Comparison of ENCODE assay signal across 11 cellular contexts in genomic region chr20:2133318-2134183, GRCh38. TPM values are rescaled to one million over a fixed set of nuclear protein-coding genes. Genes with fewer than 3 reads are reported as not detected.
DNase-seq lines count a peak whose midpoint lies in the region; ATAC-seq, FAIRE-seq and TF ChIP-seq lines count a peak whose summit lies in the region.
"Had no signal": no experiment of that assay in that cellular context is flagged by ENCODE, and none has a peak within 500 bp of the region (broad histone marks: within the 10 kb centered on the region; RNA-seq: fewer than 3 reads in every experiment).

No MANE protein-coding gene starts in this region.

- ATAC-seq in lower lobe of right lung: peak; percentile 83 to 86
- no peak for ATAC-seq in GM19023 (IDR thresholded peaks at IDR 0.05; ENCODE audit: unreplicated experiment)

- H3K27me3 ChIP-seq in breast epithelium (no peaks in the 10 kb centered on the region), lower lobe of right lung (ENCODE audit: low read depth) (no peaks in the 10 kb centered on the region)

- TF ChIP-seq POLR2A in breast epithelium (IDR thresholded peaks at IDR 0.05): no peak

- H3K4me1 ChIP-seq in breast epithelium (peaks cover 14 to 27% of the 10 kb centered on the region in 2 donors), lower lobe of right lung (peaks cover 29% of the 10 kb centered on the region)

- peaks cover 4% of the 10 kb centered on the region for H3K36me3 Mint-ChIP-seq in MCF 10A (ENCODE audit: insufficient read depth, unreplicated experiment)
- peaks cover 2% of the 10 kb centered on the region for H3K36me3 Mint-ChIP-seq in chondrocyte (ENCODE audit: low read depth)

- H3K36me3 ChIP-seq in breast epithelium: no peaks in the 10 kb centered on the region
- H3K36me3 ChIP-seq in lower lobe of right lung: no peaks in the 10 kb centered on the region

- H3K27ac ChIP-seq in breast epithelium (peak overlapping the region in 1 of 2 donors; percentile 52), lower lobe of right lung (peak overlapping the region; percentile 58)

- TF ChIP-seq CTCF in MCF 10A (IDR thresholded peaks at IDR 0.05; ENCODE audit: unreplicated experiment): no peak
- no peak for TF ChIP-seq CTCF in breast epithelium (IDR thresholded peaks at IDR 0.05)
- TF ChIP-seq CTCF in chondrocyte (IDR thresholded peaks at IDR 0.05): no peak
- TF ChIP-seq CTCF in lower lobe of right lung (IDR thresholded peaks at IDR 0.05): no peak

- peaks cover 34% of the 10 kb centered on the region for H3K4me1 Mint-ChIP-seq in MCF 10A (ENCODE audit: insufficient read depth, unreplicated experiment)
- H3K4me1 Mint-ChIP-seq in chondrocyte (ENCODE audit: low read depth): peaks cover 79% of the 10 kb centered on the region

- DNase-seq in MCF 10A (ENCODE audit: unreplicated experiment) (peak; percentile 38), breast epithelium (ENCODE audit: low spot score in 2 of 2) (no peak), chondrocyte (ENCODE audit: low spot score) (no peak), lower lobe of right lung (no peak), urothelium cell line (ENCODE audit: low spot score) (peak; percentile 13), NCI-H526 (lab: John Stamatoyannopoulos, UW) (no peak), NCI-H1105 treated with DMSO at 0.1 percent for 48 hours (lab: John Stamatoyannopoulos, UW) (no peak)
- DNase-seq: COR-L47, KBM-7 had no signal

- no peak overlapping the region for H3K4me3 Mint-ChIP-seq in MCF 10A (ENCODE audit: unreplicated experiment)
- no peak overlapping the region for H3K4me3 Mint-ChIP-seq in chondrocyte (ENCODE audit: unreplicated experiment)

- H3K9me3 Mint-ChIP-seq in MCF 10A (ENCODE audit: unreplicated experiment): no peaks in the 10 kb centered on the region
- no peaks in the 10 kb centered on the region for H3K9me3 Mint-ChIP-seq in chondrocyte (ENCODE audit: low read depth)

- CTCF ChIA-PET in MCF 10A (lab: Yijun Ruan, JAX): interaction anchor here (0.6 to 1.9 kb wide), 5 partner anchors 9 to 735 kb away, joined by 3 to 5 read pairs (median 5); no protein-coding TSS in a partner anchor

- H3K27me3 Mint-ChIP-seq in MCF 10A (ENCODE audit: insufficient read depth, unreplicated experiment) (no peaks in the 10 kb centered on the region), chondrocyte (ENCODE audit: low read depth) (no peaks in the 10 kb centered on the region)

- H3K27ac Mint-ChIP-seq in MCF 10A (ENCODE audit: low read depth, unreplicated experiment): no peak overlapping the region
- H3K27ac Mint-ChIP-seq in chondrocyte (ENCODE audit: unreplicated experiment): peak overlapping the region; percentile 85

- no TSS peak for BruUV-seq in MCF 10A (replicated peaks; lab: Mats Ljungman, UMichigan)

- H3K4me3 ChIP-seq in breast epithelium: no peak overlapping the region
- H3K4me3 ChIP-seq in lower lobe of right lung: no peak overlapping the region

- intact Hi-C loops in MCF 10A (cut with micrococcal nuclease): no loop called here
- intact Hi-C loops in breast epithelium (cut with DNase I; ENCODE audit: low total_unique reads): loop anchor here (5.0 kb wide), 1 partner anchor 671 kb away; no protein-coding TSS in a partner anchor
- intact Hi-C loops in lower lobe of right lung (cut with DNase I): no loop called here

- H3K9me3 ChIP-seq in breast epithelium (no peaks in the 10 kb centered on the region), lower lobe of right lung (no peaks in the 10 kb centered on the region)

- POLR2A ChIA-PET in MCF 10A (lab: Yijun Ruan, JAX): interaction anchor here (0.8 to 4.4 kb wide), 5 partner anchors 11 to 31 kb away, joined by 3 to 33 read pairs (median 3); partner anchors contain the start of gene STK35

- peak; percentile 37 for FAIRE-seq in urothelium cell line (lab: Jason Lieb, UNC)
- FAIRE-seq: endometrium had no signal

RNA-seq across cellular contexts. Expression of gene STK35, which starts 31.9 kb away (rescaled TPM):
- total RNA-seq in MCF 10A (2022) (18.2 and 21.3 TPM in 2 replicates), breast epithelium (10 to 100 TPM; 15.2 to 26.3 (median 16.7) TPM), chondrocyte (13.7 to 16.0 TPM (median 14.5 TPM) in 3 replicates), lower lobe of right lung (13.9 TPM)

Comparison
In these comparisons a context has a peak if more than half of its experiments do, and no peak if none do; other contexts are left out.
1. DNase-seq: peak in MCF 10A (single experiment) and urothelium cell line (single experiment); none in breast epithelium (0 of 2), chondrocyte (single experiment), lower lobe of right lung (single experiment), NCI-H526 (0 of 2) and NCI-H1105 treated with DMSO at 0.1 percent for 48 hours (single experiment).